In the genomic region with DNA sequence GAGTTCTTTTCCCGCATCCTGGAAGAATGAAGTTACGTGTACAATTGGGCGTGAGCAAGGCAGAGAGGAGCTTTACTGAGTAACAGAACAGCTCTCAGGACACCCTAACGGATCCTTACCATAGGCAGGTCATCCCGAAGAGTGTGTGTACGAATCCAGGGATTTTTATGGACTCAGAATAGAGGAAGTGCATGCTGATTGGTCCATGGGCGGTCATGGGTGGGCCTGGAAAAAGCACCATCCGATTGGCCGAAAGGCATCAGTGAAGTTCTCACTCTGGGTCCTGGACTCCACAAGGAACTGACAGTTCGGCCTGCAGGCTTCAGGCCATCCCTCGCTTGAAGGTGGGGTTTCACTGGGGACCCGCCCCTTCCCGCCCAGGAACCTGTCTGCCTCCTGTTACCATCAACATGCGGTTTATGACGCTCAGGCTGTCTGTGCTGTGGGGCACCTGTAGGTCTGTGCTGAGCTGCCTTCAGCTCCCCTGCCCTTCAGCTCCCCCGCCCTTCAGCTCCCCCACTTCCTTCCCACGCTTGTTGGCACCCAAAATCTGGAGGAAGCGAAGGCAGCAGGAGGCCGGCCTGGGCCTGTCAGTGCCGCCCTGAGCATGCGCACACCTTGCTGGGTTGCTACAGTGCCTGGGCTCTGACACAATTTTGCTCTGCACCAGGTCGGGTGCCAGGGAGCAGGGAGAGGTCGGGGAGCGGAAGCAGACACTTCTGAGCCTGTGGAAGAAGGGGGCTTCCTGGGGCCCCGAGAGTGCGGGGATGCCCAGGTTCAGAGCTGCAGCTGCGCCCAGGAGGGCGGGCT, we compare ENCODE assay signal across 1 cellular context.
A peak's percentile ranks its signal among the peaks of the same experiment; 100 is the strongest.
TF ChIP-seq lines count a peak whose summit lies in the region.

No MANE protein-coding gene starts in this region.

TF ChIP-seq in K562, 482 proteins besides CTCF, POLR2A, EP300 and RAD21 (continued from another document and continues in another):
- TF ChIP-seq SMARCB1 (IDR thresholded peaks at IDR 0.05; ENCODE audit: insufficient read length, low read depth), result no peak
- TF ChIP-seq ZNF589 (CRISPR knock-in tag; IDR thresholded peaks at IDR 0.05; ENCODE audit: low read depth), result no peak
- TF ChIP-seq, protein P1, sequence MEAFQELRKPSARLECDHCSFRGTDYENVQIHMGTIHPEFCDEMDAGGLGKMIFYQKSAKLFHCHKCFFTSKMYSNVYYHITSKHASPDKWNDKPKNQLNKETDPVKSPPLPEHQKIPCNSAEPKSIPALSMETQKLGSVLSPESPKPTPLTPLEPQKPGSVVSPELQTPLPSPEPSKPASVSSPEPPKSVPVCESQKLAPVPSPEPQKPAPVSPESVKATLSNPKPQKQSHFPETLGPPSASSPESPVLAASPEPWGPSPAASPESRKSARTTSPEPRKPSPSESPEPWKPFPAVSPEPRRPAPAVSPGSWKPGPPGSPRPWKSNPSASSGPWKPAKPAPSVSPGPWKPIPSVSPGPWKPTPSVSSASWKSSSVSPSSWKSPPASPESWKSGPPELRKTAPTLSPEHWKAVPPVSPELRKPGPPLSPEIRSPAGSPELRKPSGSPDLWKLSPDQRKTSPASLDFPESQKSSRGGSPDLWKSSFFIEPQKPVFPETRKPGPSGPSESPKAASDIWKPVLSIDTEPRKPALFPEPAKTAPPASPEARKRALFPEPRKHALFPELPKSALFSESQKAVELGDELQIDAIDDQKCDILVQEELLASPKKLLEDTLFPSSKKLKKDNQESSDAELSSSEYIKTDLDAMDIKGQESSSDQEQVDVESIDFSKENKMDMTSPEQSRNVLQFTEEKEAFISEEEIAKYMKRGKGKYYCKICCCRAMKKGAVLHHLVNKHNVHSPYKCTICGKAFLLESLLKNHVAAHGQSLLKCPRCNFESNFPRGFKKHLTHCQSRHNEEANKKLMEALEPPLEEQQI (IDR thresholded peaks at IDR 0.05), result no peak
- TF ChIP-seq, protein P2, sequence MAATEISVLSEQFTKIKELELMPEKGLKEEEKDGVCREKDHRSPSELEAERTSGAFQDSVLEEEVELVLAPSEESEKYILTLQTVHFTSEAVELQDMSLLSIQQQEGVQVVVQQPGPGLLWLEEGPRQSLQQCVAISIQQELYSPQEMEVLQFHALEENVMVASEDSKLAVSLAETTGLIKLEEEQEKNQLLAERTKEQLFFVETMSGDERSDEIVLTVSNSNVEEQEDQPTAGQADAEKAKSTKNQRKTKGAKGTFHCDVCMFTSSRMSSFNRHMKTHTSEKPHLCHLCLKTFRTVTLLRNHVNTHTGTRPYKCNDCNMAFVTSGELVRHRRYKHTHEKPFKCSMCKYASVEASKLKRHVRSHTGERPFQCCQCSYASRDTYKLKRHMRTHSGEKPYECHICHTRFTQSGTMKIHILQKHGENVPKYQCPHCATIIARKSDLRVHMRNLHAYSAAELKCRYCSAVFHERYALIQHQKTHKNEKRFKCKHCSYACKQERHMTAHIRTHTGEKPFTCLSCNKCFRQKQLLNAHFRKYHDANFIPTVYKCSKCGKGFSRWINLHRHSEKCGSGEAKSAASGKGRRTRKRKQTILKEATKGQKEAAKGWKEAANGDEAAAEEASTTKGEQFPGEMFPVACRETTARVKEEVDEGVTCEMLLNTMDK (IDR thresholded peaks at IDR 0.05; ENCODE audit: borderline replicate concordance, insufficient read depth, low read depth, low read length, poor library complexity, severe bottlenecking), result no peak
- no peak for TF ChIP-seq NCOA4 (IDR thresholded peaks at IDR 0.05; ENCODE audit: partially characterized antibody)
- no peak for TF ChIP-seq HDAC2 (IDR thresholded peaks at IDR 0.05)
- TF ChIP-seq TEAD4 (IDR thresholded peaks at IDR 0.05; ENCODE audit: low read length), result no peak
- no peak for TF ChIP-seq TEAD4 (CRISPR knock-in tag; IDR thresholded peaks at IDR 0.05; ENCODE audit: borderline replicate concordance)
- no peak for TF ChIP-seq HSF4 (CRISPR knock-in tag; IDR thresholded peaks at IDR 0.05; ENCODE audit: borderline replicate concordance)
- TF ChIP-seq MCM7 (IDR thresholded peaks at IDR 0.05), result no peak
- TF ChIP-seq CREB5 (CRISPR knock-in tag; IDR thresholded peaks at IDR 0.05), result no peak
- no peak for TF ChIP-seq CHD4 (IDR thresholded peaks at IDR 0.05; ENCODE audit: insufficient read depth, insufficient replicate concordance, low read depth, low read length, poor library complexity, severe bottlenecking)
- no peak for TF ChIP-seq ZNF57 (CRISPR knock-in tag; IDR thresholded peaks at IDR 0.05)
- TF ChIP-seq NFYB (IDR thresholded peaks at IDR 0.05; ENCODE audit: extremely low read depth, insufficient read length), result peak; percentile 40
- no peak for TF ChIP-seq ZKSCAN8 (CRISPR knock-in tag; IDR thresholded peaks at IDR 0.05)
- no peak for TF ChIP-seq SMAD3 (CRISPR knock-in tag; conservative IDR thresholded peaks at IDR 0.05)
- TF ChIP-seq NFATC3 (IDR thresholded peaks at IDR 0.05), result no peak
- TF ChIP-seq BRD4 (IDR thresholded peaks at IDR 0.05), result no peak
- TF ChIP-seq PHF8 (IDR thresholded peaks at IDR 0.05; ENCODE audit: borderline replicate concordance, low read length), result peak; percentile 74
- TF ChIP-seq NR1H2 (CRISPR knock-in tag; IDR thresholded peaks at IDR 0.05), result no peak
- TF ChIP-seq PPARD (CRISPR knock-in tag; IDR thresholded peaks at IDR 0.05), result no peak
- 0 out of 4 replicates have a peak, but pooled peaks of 1 of the 2 experiments have one; percentile 36 for TF ChIP-seq MLLT1 (IDR thresholded peaks at IDR 0.05)
- TF ChIP-seq ZFPM2 (CRISPR knock-in tag; IDR thresholded peaks at IDR 0.05), result no peak
- TF ChIP-seq ZNF764 (CRISPR knock-in tag; IDR thresholded peaks at IDR 0.05; ENCODE audit: low read depth), result no peak
- TF ChIP-seq MEF2D (tag; conservative IDR thresholded peaks at IDR 0.05; ENCODE audit: low read depth), result no peak
- TF ChIP-seq ZNF586 (CRISPR knock-in tag; conservative IDR thresholded peaks at IDR 0.05), result no peak
- no peak for TF ChIP-seq YBX1 (IDR thresholded peaks at IDR 0.05)
- peak; percentile 16 to 37; a peak in 1 of 4 replicates for TF ChIP-seq SIN3A (IDR thresholded peaks at IDR 0.05; ENCODE audit: borderline replicate concordance in 2 of 2, control insufficient read depth in 1 of 2, low read depth in 2 of 2, low read length in 2 of 2)
- TF ChIP-seq VEZF1 (CRISPR knock-in tag; IDR thresholded peaks at IDR 0.05), result peak; percentile 27; the same call in 1 of the 2 replicates
- TF ChIP-seq ZEB2 (IDR thresholded peaks at IDR 0.05), result no peak
- TF ChIP-seq TBL1XR1 (IDR thresholded peaks at IDR 0.05; ENCODE audit: low read length in 2 of 2), result no peak
- no peak for TF ChIP-seq FOXJ3 (CRISPR knock-in tag; IDR thresholded peaks at IDR 0.05)
- TF ChIP-seq PYGO2 (tag; IDR thresholded peaks at IDR 0.05), result no peak
- TF ChIP-seq STAT5A (IDR thresholded peaks at IDR 0.05; ENCODE audit: borderline replicate concordance, low read length), result no peak
- TF ChIP-seq NFRKB (IDR thresholded peaks at IDR 0.05; ENCODE audit: low read depth), result no peak
- TF ChIP-seq ZNF561 (CRISPR knock-in tag; conservative IDR thresholded peaks at IDR 0.05), result no peak
- TF ChIP-seq PRMT5 (CRISPR knock-in tag; IDR thresholded peaks at IDR 0.05), result no peak
- no peak for TF ChIP-seq RBM14 (IDR thresholded peaks at IDR 0.05; ENCODE audit: borderline replicate concordance, insufficient read depth, low read depth, low read length)
- TF ChIP-seq SIX5 (IDR thresholded peaks at IDR 0.05; ENCODE audit: borderline replicate concordance in 1 of 2, insufficient read depth in 1 of 2, low read depth in 1 of 2, low read length in 2 of 2), result no peak
- TF ChIP-seq, protein P3, sequence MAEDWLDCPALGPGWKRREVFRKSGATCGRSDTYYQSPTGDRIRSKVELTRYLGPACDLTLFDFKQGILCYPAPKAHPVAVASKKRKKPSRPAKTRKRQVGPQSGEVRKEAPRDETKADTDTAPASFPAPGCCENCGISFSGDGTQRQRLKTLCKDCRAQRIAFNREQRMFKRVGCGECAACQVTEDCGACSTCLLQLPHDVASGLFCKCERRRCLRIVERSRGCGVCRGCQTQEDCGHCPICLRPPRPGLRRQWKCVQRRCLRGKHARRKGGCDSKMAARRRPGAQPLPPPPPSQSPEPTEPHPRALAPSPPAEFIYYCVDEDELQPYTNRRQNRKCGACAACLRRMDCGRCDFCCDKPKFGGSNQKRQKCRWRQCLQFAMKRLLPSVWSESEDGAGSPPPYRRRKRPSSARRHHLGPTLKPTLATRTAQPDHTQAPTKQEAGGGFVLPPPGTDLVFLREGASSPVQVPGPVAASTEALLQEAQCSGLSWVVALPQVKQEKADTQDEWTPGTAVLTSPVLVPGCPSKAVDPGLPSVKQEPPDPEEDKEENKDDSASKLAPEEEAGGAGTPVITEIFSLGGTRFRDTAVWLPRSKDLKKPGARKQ (CRISPR knock-in tag; IDR thresholded peaks at IDR 0.05), result no peak
- TF ChIP-seq NONO (IDR thresholded peaks at IDR 0.05; ENCODE audit: low read depth in 2 of 2, low read length in 1 of 2), result no peak
- no peak for TF ChIP-seq ZNF354B (CRISPR knock-in tag; IDR thresholded peaks at IDR 0.05)
- TF ChIP-seq U2AF1 (optimal IDR thresholded peaks at IDR 0.05; ENCODE audit: low read depth, low read length), result no peak
- no peak for TF ChIP-seq NEUROD1 (IDR thresholded peaks at IDR 0.05; ENCODE audit: borderline replicate concordance, low read depth, low read length, partially characterized antibody)
- TF ChIP-seq STAT5B (CRISPR knock-in tag; IDR thresholded peaks at IDR 0.05), result no peak
- peak; percentile 65 for TF ChIP-seq TAF1 (IDR thresholded peaks at IDR 0.05; ENCODE audit: control insufficient read depth, extremely low read depth, insufficient read depth, low read length, severe bottlenecking)
- no peak for TF ChIP-seq MCM2 (IDR thresholded peaks at IDR 0.05; ENCODE audit: low read depth)
- TF ChIP-seq, protein P4, sequence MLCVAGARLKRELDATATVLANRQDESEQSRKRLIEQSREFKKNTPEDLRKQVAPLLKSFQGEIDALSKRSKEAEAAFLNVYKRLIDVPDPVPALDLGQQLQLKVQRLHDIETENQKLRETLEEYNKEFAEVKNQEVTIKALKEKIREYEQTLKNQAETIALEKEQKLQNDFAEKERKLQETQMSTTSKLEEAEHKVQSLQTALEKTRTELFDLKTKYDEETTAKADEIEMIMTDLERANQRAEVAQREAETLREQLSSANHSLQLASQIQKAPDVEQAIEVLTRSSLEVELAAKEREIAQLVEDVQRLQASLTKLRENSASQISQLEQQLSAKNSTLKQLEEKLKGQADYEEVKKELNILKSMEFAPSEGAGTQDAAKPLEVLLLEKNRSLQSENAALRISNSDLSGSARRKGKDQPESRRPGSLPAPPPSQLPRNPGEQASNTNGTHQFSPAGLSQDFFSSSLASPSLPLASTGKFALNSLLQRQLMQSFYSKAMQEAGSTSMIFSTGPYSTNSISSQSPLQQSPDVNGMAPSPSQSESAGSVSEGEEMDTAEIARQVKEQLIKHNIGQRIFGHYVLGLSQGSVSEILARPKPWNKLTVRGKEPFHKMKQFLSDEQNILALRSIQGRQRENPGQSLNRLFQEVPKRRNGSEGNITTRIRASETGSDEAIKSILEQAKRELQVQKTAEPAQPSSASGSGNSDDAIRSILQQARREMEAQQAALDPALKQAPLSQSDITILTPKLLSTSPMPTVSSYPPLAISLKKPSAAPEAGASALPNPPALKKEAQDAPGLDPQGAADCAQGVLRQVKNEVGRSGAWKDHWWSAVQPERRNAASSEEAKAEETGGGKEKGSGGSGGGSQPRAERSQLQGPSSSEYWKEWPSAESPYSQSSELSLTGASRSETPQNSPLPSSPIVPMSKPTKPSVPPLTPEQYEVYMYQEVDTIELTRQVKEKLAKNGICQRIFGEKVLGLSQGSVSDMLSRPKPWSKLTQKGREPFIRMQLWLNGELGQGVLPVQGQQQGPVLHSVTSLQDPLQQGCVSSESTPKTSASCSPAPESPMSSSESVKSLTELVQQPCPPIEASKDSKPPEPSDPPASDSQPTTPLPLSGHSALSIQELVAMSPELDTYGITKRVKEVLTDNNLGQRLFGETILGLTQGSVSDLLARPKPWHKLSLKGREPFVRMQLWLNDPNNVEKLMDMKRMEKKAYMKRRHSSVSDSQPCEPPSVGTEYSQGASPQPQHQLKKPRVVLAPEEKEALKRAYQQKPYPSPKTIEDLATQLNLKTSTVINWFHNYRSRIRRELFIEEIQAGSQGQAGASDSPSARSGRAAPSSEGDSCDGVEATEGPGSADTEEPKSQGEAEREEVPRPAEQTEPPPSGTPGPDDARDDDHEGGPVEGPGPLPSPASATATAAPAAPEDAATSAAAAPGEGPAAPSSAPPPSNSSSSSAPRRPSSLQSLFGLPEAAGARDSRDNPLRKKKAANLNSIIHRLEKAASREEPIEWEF (CRISPR knock-in tag; IDR thresholded peaks at IDR 0.05), result no peak
- no peak for TF ChIP-seq DMBX1 (CRISPR knock-in tag; IDR thresholded peaks at IDR 0.05; ENCODE audit: borderline replicate concordance)
